In genomic region chr6:10412165-10412947, GRCh38 we compare ENCODE assay signal across 8 cellular contexts. TPM values are rescaled to one million over a fixed set of nuclear protein-coding genes. Genes with fewer than 3 reads are reported as not detected.
A peak's percentile ranks its signal among the peaks of the same experiment; 100 is the strongest.
DNase-seq lines count a peak whose midpoint lies in the region; ATAC-seq, FAIRE-seq and TF ChIP-seq lines count a peak whose summit lies in the region.

No MANE protein-coding gene starts in this region.

- peak overlapping the region; percentile 63 for H3K4me3 ChIP-seq in AG04450 (ENCODE audit: low read depth, low read length)
- H3K4me3 ChIP-seq in osteoblast (ENCODE audit: insufficient read depth, low read length) = peak overlapping the region; percentile 77

- CTCF ChIA-PET in AG04450 (lab: Charles Lee) = interaction anchor here (0.7 kb wide), 1 partner anchor 13 kb away, joined by 3 read pairs; no protein-coding TSS in a partner anchor

- DNase-seq in AG04450 (ENCODE audit: low read depth, low spot score) = peak; percentile 33
- peak; percentile 64 for DNase-seq in GM12892 (ENCODE audit: insufficient read length)
- peak; percentile 93 to 95 for DNase-seq in NCI-H2081 (lab: John Stamatoyannopoulos, UW)
- peak; percentile 31 for DNase-seq in activated CD8-positive, alpha-beta memory T cell treated with anti-CD3 and anti-CD28 coated beads, Interleukin-2, amount 50 U/mL, for 4 hours
- peak; percentile 78 for DNase-seq in fibroblast of the conjunctiva (ENCODE audit: low read depth)
- DNase-seq in osteoblast (ENCODE audit: insufficient read length, low spot score, missing footprints) = peak; percentile 95
- DNase-seq in cortex of kidney (lab: John Stamatoyannopoulos, UW) = no peak

- H3K4me2 ChIP-seq in osteoblast (ENCODE audit: insufficient read depth, low read length) = peak overlapping the region; percentile 95

- H3K27me3 ChIP-seq in AG04450 (ENCODE audit: control insufficient read depth, insufficient read depth, low read length) (peaks cover 80% of the 10 kb centered on the region), osteoblast (ENCODE audit: insufficient read depth, low read length) (peaks cover 96% of the 10 kb centered on the region)

- no peaks in the 10 kb centered on the region for H3K79me2 ChIP-seq in osteoblast (ENCODE audit: insufficient read depth, low read length)

- H2AFZ ChIP-seq in osteoblast (ENCODE audit: low read length) = peak overlapping the region; percentile 89

- peak; percentile 71 for ATAC-seq in HG02798 (IDR thresholded peaks at IDR 0.05; ENCODE audit: poor library complexity, unreplicated experiment)

- TF ChIP-seq CTCF in AG04450 (IDR thresholded peaks at IDR 0.05; ENCODE audit: low read depth, low read length) (no peak), osteoblast (IDR thresholded peaks at IDR 0.05; ENCODE audit: extremely low read depth, low read depth, low read length) (no peak)

- H3K36me3 ChIP-seq in osteoblast (ENCODE audit: insufficient read depth, low read length) = no peaks in the 10 kb centered on the region

- H3K4me1 ChIP-seq in osteoblast (ENCODE audit: insufficient read depth, low read length) = peaks cover 8% of the 10 kb centered on the region

- no peaks in the 10 kb centered on the region for H4K20me1 ChIP-seq in osteoblast (ENCODE audit: insufficient read depth, low read length)

- H3K9me3 ChIP-seq in AG04450 (ENCODE audit: control insufficient read depth, insufficient read depth, low read length) (peaks cover 14% of the 10 kb centered on the region), osteoblast (ENCODE audit: low read depth, low read length) (no peaks in the 10 kb centered on the region)

- no peak for FAIRE-seq in GM12892 (lab: Jason Lieb, UNC)

- peak; percentile 55; the same call in 1 of the 2 replicates for TF ChIP-seq POLR2A in GM12892 (IDR thresholded peaks at IDR 0.05; ENCODE audit: low read depth, low read length)

- POLR2A ChIA-PET in AG04450 (lab: Yijun Ruan, JAX) = interaction anchor here (0.6 kb wide), 1 partner anchor 1430 kb away, joined by 3 read pairs; no protein-coding TSS in a partner anchor

- peak overlapping the region; percentile 57 for H3K27ac ChIP-seq in AG04450 (ENCODE audit: low read depth, low read length)
- H3K27ac ChIP-seq in osteoblast (ENCODE audit: low read depth, low read length) = peak overlapping the region; percentile 4

RNA-seq across cellular contexts. Expression of gene TFAP2A, which starts 2.5 kb away (rescaled TPM):
- polyA plus RNA-seq in AG04450 (2011; rRNA removed) = 2.3 TPM in 2 replicates
- polyA minus RNA-seq in AG04450 (2011; rRNA and poly(A)+ RNA removed) = 1.7 and 1.9 TPM in 2 replicates
- 1.5 TPM for polyA plus RNA-seq in GM12892 (2012; ENCODE audit: missing spikeins)
- under 0.01 and 0.36 TPM in 2 replicates for total RNA-seq in osteoblast
